In the genomic region with DNA sequence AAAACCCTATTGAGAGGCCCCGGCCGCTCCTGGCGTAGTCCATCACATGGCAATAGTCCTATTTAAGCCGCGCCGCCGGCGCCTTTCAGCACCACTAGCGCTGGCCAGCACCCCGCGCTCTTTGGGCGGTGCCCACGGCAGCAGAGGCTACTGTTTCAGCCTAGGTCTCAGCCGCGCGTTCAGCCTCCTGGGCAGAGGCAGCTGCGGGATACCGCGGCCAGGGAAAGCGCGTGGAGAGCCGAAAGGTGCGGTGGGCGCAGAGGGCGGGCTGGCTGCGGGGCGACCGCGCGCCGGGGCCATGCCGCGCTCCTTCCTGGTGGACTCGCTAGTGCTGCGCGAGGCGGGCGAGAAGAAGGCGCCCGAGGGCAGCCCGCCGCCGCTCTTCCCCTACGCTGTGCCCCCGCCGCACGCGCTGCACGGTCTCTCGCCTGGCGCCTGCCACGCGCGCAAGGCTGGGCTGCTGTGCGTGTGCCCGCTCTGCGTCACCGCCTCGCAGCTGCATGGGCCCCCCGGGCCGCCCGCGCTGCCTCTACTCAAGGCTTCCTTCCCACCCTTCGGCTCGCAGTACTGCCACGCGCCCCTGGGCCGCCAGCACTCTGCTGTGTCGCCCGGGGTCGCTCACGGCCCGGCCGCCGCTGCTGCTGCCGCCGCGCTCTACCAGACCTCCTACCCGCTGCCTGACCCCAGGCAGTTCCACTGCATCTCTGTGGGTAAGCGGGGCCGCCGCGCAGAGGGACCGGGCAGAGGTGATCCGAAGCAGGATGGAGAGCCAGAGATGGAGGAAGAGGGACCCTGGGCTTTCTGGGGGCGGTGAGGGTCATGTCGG, we compare ENCODE assay signal across 9 cellular contexts. TPM values are rescaled to one million over a fixed set of nuclear protein-coding genes. Genes with fewer than 3 reads are reported as not detected.
A peak's percentile ranks its signal among the peaks of the same experiment; 100 is the strongest.
DNase-seq lines count a peak whose midpoint lies in the region; ATAC-seq and TF ChIP-seq lines count a peak whose summit lies in the region.
"Had no signal": no experiment of that assay in that cellular context is flagged by ENCODE, and none has a peak within 500 bp of the region (broad histone marks: within the 10 kb centered on the region; RNA-seq: fewer than 3 reads in every experiment).

A gene (plus strand): TSS at position 91 of the 826 bp plus-strand sequence. CDS start 208 bp downstream, at position 299.

- peak within 1 kb of the TSS; percentile 20 to 38 for H3K4me3 ChIP-seq in vagina

- intact Hi-C loops in cardiac septum (cut with DNase I), result no loop called here
- intact Hi-C loops in vagina (cut with DNase I), result no loop called here

- H3K4me3 Mint-ChIP-seq in activated naive CD8-positive, alpha-beta T cell, result peak within 1 kb of the TSS; percentile 88

- H3K4me1 ChIP-seq in vagina, result peaks cover 35% of the 10 kb centered on the region

- ATAC-seq in GM21576 (IDR thresholded peaks at IDR 0.05; ENCODE audit: unreplicated experiment), result no peak
- ATAC-seq in HG03139 (IDR thresholded peaks at IDR 0.05; ENCODE audit: unreplicated experiment), result no peak

- peaks cover 3% of the 10 kb centered on the region for H3K36me3 Mint-ChIP-seq in activated naive CD8-positive, alpha-beta T cell

- DNase-seq in DMS53 treated with DMSO at 0.1 percent for 48 hours (lab: John Stamatoyannopoulos, UW; ENCODE audit: unreplicated experiment) (peak; percentile 34), NCI-H226 (peak; percentile 6), cardiac septum (ENCODE audit: low spot score) (peak; percentile 80), pons (ENCODE audit: low spot score) (peak; percentile 29), vagina (ENCODE audit: extremely low spot score in 2 of 2) (no peak)

- H3K9me3 ChIP-seq in vagina, result no peaks in the 10 kb centered on the region
- H3K9me3 ChIP-seq: uterus had no signal

- H3K36me3 ChIP-seq in vagina, result no peaks in the 10 kb centered on the region
- H3K36me3 ChIP-seq: uterus had no signal

- no peak within 1 kb of the TSS for H3K27ac Mint-ChIP-seq in activated naive CD8-positive, alpha-beta T cell

- H3K4me1 Mint-ChIP-seq in activated naive CD8-positive, alpha-beta T cell (ENCODE audit: low read depth), result peaks cover 38% of the 10 kb centered on the region

- no peak within 1 kb of the TSS for H3K27ac ChIP-seq in vagina
- H3K27ac ChIP-seq: uterus had no signal

- TF ChIP-seq CTCF in vagina (IDR thresholded peaks at IDR 0.05), result no peak

- no peaks in the 10 kb centered on the region for H3K9me3 Mint-ChIP-seq in activated naive CD8-positive, alpha-beta T cell (ENCODE audit: low read depth)

- H3K27me3 ChIP-seq in vagina, result peaks cover 26% of the 10 kb centered on the region

- peaks cover 42% of the 10 kb centered on the region for H3K27me3 Mint-ChIP-seq in activated naive CD8-positive, alpha-beta T cell

- no peak for TF ChIP-seq POLR2A in vagina (IDR thresholded peaks at IDR 0.05)

RNA-seq across cellular contexts. Expression of the gene that starts here (rescaled TPM):
- not detected for total RNA-seq in cardiac septum
- total RNA-seq in vagina, result not detected
- total RNA-seq: uterus had no signal

Comparison
In these comparisons a context has a peak if more than half of its experiments do, and no peak if none do; other contexts are left out.
1. Peak in DNase-seq in cardiac septum; RNA of the gene not detected or under 1 TPM.
2. DNase-seq: peak in DMS53 treated with DMSO at 0.1 percent for 48 hours (single experiment), NCI-H226 (single experiment) and pons (single experiment); none in vagina (0 of 2).